In genomic region chr21:16243396-16243795, GRCh38 we compare ENCODE assay signal across 26 cellular contexts.
"Had no signal": no experiment of that assay in that cellular context is flagged by ENCODE, and none has a peak within 500 bp of the region (broad histone marks: within the 10 kb centered on the region; RNA-seq: fewer than 3 reads in every experiment).

No MANE protein-coding gene starts in this region.

- H3K4me3 ChIP-seq: SJCRH30, SK-N-MC had no signal

- H3K4me1 Mint-ChIP-seq: activated CD4-positive, alpha-beta T cell treated with anti-CD3 and anti-CD28 coated beads, Interleukin-2, amount 10 ng/mL, durations not matched to agents 24 days and 14 days; activated naive CD8-positive, alpha-beta T cell treated with anti-CD3 and anti-CD28 coated beads for 36 hours; activated T-helper 17 cell treated with anti-CD3 and anti-CD28 coated beads, Interleukin-2, amount 50 U/mL, for 72 hours had no signal

- ATAC-seq: activated CD8-positive, alpha-beta T cell treated with anti-CD3 and anti-CD28 coated beads for 36 hours; activated T-cell treated with anti-CD3 and anti-CD28 coated beads, Interleukin-2, amount 50 U/mL, for 72 hours; activated T-helper 17 cell treated with anti-CD3 and anti-CD28 coated beads, Interleukin-2, amount 50 U/mL, for 72 hours; Panc1 had no signal

- H3K27ac ChIP-seq: brain microvascular endothelial cell, KMS-11, SJCRH30 had no signal

- H3K9ac ChIP-seq: KMS-11 had no signal

- H3K4me2 ChIP-seq: KMS-11 had no signal

- DNase-seq: activated CD4-positive, alpha-beta T cell treated with anti-CD3 and anti-CD28 coated beads, Interleukin-2, amount 10 ng/mL, durations not matched to agents 24 days and 14 days; activated CD4-positive, alpha-beta T cell treated with anti-CD3 and anti-CD28 coated beads, Interleukin-2, amount 50 U/mL, for 4 hours; activated CD8-positive, alpha-beta T cell treated with anti-CD3 and anti-CD28 coated beads for 36 hours; activated effector memory CD4-positive, alpha-beta T cell treated with anti-CD3 and anti-CD28 coated beads, Interleukin-2, amount 50 U/mL, for 16 hours; activated naive CD4-positive, alpha-beta T cell; activated naive CD4-positive, alpha-beta T cell treated with anti-CD3 and anti-CD28 coated beads, Interleukin-2, amount 50 U/mL, for 16 hours; activated naive CD8-positive, alpha-beta T cell treated with anti-CD3 and anti-CD28 coated beads for 36 hours; activated T-cell treated with anti-CD3 and anti-CD28 coated beads, Interleukin-2, amount 50 U/mL, for 1 hour; activated T-cell treated with anti-CD3 and anti-CD28 coated beads, Interleukin-2, amount 50 U/mL, for 72 hours; amniotic stem cell; aorta; brain microvascular endothelial cell; central memory CD4-positive, alpha-beta T cell; NCI-H1105; NCI-H1417 treated with DMSO at 0.1 percent for 48 hours; NCI-H187 treated with DMSO at 0.1 percent for 48 hours; NCI-H2081; NCI-H345; NCI-H524 treated with DMSO at 0.1 percent for 48 hours; SHP77; SJCRH30; T1000 had no signal

- H3K27me3 Mint-ChIP-seq: activated CD4-positive, alpha-beta T cell treated with anti-CD3 and anti-CD28 coated beads, Interleukin-2, amount 10 ng/mL, durations not matched to agents 24 days and 14 days; activated CD8-positive, alpha-beta T cell treated with anti-CD3 and anti-CD28 coated beads for 36 hours; activated naive CD8-positive, alpha-beta T cell treated with anti-CD3 and anti-CD28 coated beads for 36 hours; activated T-helper 17 cell treated with anti-CD3 and anti-CD28 coated beads, Interleukin-2, amount 50 U/mL, for 72 hours had no signal

- H3K4me1 ChIP-seq: SJCRH30 had no signal

- H3K4me3 Mint-ChIP-seq: activated CD4-positive, alpha-beta T cell treated with anti-CD3 and anti-CD28 coated beads, Interleukin-2, amount 10 ng/mL, durations not matched to agents 24 days and 14 days; activated CD8-positive, alpha-beta T cell treated with anti-CD3 and anti-CD28 coated beads for 36 hours; activated naive CD8-positive, alpha-beta T cell treated with anti-CD3 and anti-CD28 coated beads for 36 hours; activated T-cell treated with anti-CD3 and anti-CD28 coated beads, Interleukin-2, amount 50 U/mL, for 72 hours; activated T-helper 17 cell treated with anti-CD3 and anti-CD28 coated beads, Interleukin-2, amount 50 U/mL, for 72 hours had no signal

- H3K27me3 ChIP-seq: brain microvascular endothelial cell, SJCRH30 had no signal

- H3K36me3 Mint-ChIP-seq: activated naive CD8-positive, alpha-beta T cell treated with anti-CD3 and anti-CD28 coated beads for 36 hours had no signal

- H3K9me3 Mint-ChIP-seq: activated CD4-positive, alpha-beta T cell treated with anti-CD3 and anti-CD28 coated beads, Interleukin-2, amount 10 ng/mL, durations not matched to agents 24 days and 14 days; activated CD8-positive, alpha-beta T cell treated with anti-CD3 and anti-CD28 coated beads for 36 hours; activated T-cell treated with anti-CD3 and anti-CD28 coated beads, Interleukin-2, amount 50 U/mL, for 72 hours; activated T-helper 17 cell treated with anti-CD3 and anti-CD28 coated beads, Interleukin-2, amount 50 U/mL, for 72 hours had no signal

- H3K27ac Mint-ChIP-seq: activated CD4-positive, alpha-beta T cell treated with anti-CD3 and anti-CD28 coated beads, Interleukin-2, amount 10 ng/mL, durations not matched to agents 24 days and 14 days; activated CD8-positive, alpha-beta T cell treated with anti-CD3 and anti-CD28 coated beads for 36 hours; activated naive CD8-positive, alpha-beta T cell treated with anti-CD3 and anti-CD28 coated beads for 36 hours; activated T-cell treated with anti-CD3 and anti-CD28 coated beads, Interleukin-2, amount 50 U/mL, for 72 hours; activated T-helper 17 cell treated with anti-CD3 and anti-CD28 coated beads, Interleukin-2, amount 50 U/mL, for 72 hours had no signal

- H3K9me3 ChIP-seq: SJCRH30 had no signal

- H3K36me3 ChIP-seq: brain microvascular endothelial cell, SJCRH30 had no signal
